Comparison of ENCODE assay signal across 19 cellular contexts in genomic region chr4:153713840-153714239, GRCh38. TPM values are rescaled to one million over a fixed set of nuclear protein-coding genes. Genes with fewer than 3 reads are reported as not detected.
A peak's percentile ranks its signal among the peaks of the same experiment; 100 is the strongest.
DNase-seq lines count a peak whose midpoint lies in the region; ATAC-seq and TF ChIP-seq lines count a peak whose summit lies in the region.
"Had no signal": no experiment of that assay in that cellular context is flagged by ENCODE, and none has a peak within 500 bp of the region (broad histone marks: within the 10 kb centered on the region; RNA-seq: fewer than 3 reads in every experiment).

No MANE protein-coding gene starts in this region.

- H3K9me3 ChIP-seq in GM23248 (ENCODE audit: low read depth), result no peaks in the 10 kb centered on the region
- H3K9me3 ChIP-seq in PC-3 (ENCODE audit: low read length), result no peaks in the 10 kb centered on the region
- H3K9me3 ChIP-seq: testis had no signal

- H3K27me3 ChIP-seq in GM23248 (replicated peaks; ENCODE audit: insufficient read depth) (peaks cover 3% of the 10 kb centered on the region; the same call in 1 of the 2 replicates), PC-3 (ENCODE audit: low read length) (no peaks in the 10 kb centered on the region)
- H3K27me3 ChIP-seq: BLaER1, testis had no signal

- H4K20me1 ChIP-seq in GM23248 (ENCODE audit: insufficient read depth) (no peaks in the 10 kb centered on the region), PC-3 (ENCODE audit: low read length) (no peaks in the 10 kb centered on the region)
- H4K20me1 ChIP-seq: BLaER1 had no signal

- H3K36me3 ChIP-seq in GM23248 (ENCODE audit: low read depth) (no peaks in the 10 kb centered on the region), PC-3 (ENCODE audit: low read depth, low read length) (no peaks in the 10 kb centered on the region)

- no peaks in the 10 kb centered on the region for H3K79me2 ChIP-seq in GM23248 (ENCODE audit: insufficient read depth)
- H3K79me2 ChIP-seq in PC-3 (ENCODE audit: low read length), result no peaks in the 10 kb centered on the region

- no peak overlapping the region for H3K27ac ChIP-seq in GM23248
- H3K27ac ChIP-seq in PC-3 (ENCODE audit: low read length), result peak overlapping the region; percentile 90
- H3K27ac ChIP-seq: BLaER1, testis had no signal

- H3K4me2 ChIP-seq in GM23248 (ENCODE audit: unreplicated experiment) (no peak overlapping the region), PC-3 (ENCODE audit: low read length) (peak overlapping the region; percentile 70)
- H3K4me2 ChIP-seq: BLaER1 had no signal

- H3K9ac ChIP-seq in GM23248 (no peak overlapping the region), PC-3 (ENCODE audit: low read length) (0 out of 2 replicates have a peak overlapping the region, but pooled peaks have one; percentile 13)
- H3K9ac ChIP-seq: BLaER1 had no signal

- TF ChIP-seq CTCF in PC-3 (conservative IDR thresholded peaks at IDR 0.05; ENCODE audit: low read depth, low read length) (no peak), epithelial cell of esophagus (IDR thresholded peaks at IDR 0.05; ENCODE audit: insufficient read depth, low read depth, low read length, missing control alignments) (no peak)

- CTCF ChIA-PET in PC-3 (lab: Charles Lee), result no interaction called here

- BruUV-seq in PC-3 (replicated peaks; lab: Mats Ljungman, UMichigan), result no TSS peak

- H3K9me2 ChIP-seq in GM23248 (ENCODE audit: insufficient read depth) (no peaks in the 10 kb centered on the region), PC-3 (replicated peaks; ENCODE audit: low read length) (no peaks in the 10 kb centered on the region)

- no peak overlapping the region for H3K4me3 ChIP-seq in GM23248
- peak overlapping the region; percentile 21; the same call in 1 of the 2 replicates for H3K4me3 ChIP-seq in PC-3 (ENCODE audit: low read length)
- H3K4me3 ChIP-seq in epithelial cell of esophagus (ENCODE audit: low read length), result no peak overlapping the region
- H3K4me3 ChIP-seq: BLaER1, testis had no signal

- in situ Hi-C loops in GM23248 (cut with MboI), result no loop called here

- H3F3A ChIP-seq in GM23248 (ENCODE audit: insufficient read depth), result no peaks in the 10 kb centered on the region
- H3F3A ChIP-seq in PC-3 (ENCODE audit: low read length, unreplicated experiment), result no peaks in the 10 kb centered on the region

- intact Hi-C loops in PC-3 (cut with micrococcal nuclease) (no loop called here), Right ventricle myocardium superior (cut with DNase I) (no loop called here)

- H3K4me1 ChIP-seq in GM23248 (ENCODE audit: insufficient read depth) (no peaks in the 10 kb centered on the region), PC-3 (ENCODE audit: insufficient read depth, low read length) (peaks cover 22% of the 10 kb centered on the region)
- H3K4me1 ChIP-seq: BLaER1, testis had no signal

- H2AFZ ChIP-seq in GM23248 (no peak overlapping the region), PC-3 (ENCODE audit: low read length) (no peak overlapping the region)

- POLR2A ChIA-PET in PC-3 (lab: Charles Lee; ENCODE audit: unreplicated experiment), result no interaction called here

- ATAC-seq in PC-3 (peak; percentile 88), Right ventricle myocardium superior (ENCODE audit: poor library complexity) (no peak), GM19395 (IDR thresholded peaks at IDR 0.05; ENCODE audit: unreplicated experiment) (no peak)
- ATAC-seq: activated CD8-positive, alpha-beta T cell treated with anti-CD3 and anti-CD28 coated beads for 36 hours; T-helper 17 cell had no signal

- peak; percentile 52 for DNase-seq in GM23248
- peak; percentile 83 for DNase-seq in PC-3
- DNase-seq in epithelial cell of esophagus (ENCODE audit: low read depth), result peak; percentile 71
- DNase-seq in renal cortical epithelial cell (ENCODE audit: low read depth), result peak; percentile 25
- DNase-seq in activated T-cell treated with anti-CD3 and anti-CD28 coated beads, Interleukin-2, amount 50 U/mL, for 1 hour, result no peak
- no peak for DNase-seq in Right ventricle myocardium superior
- no peak for DNase-seq in stimulated activated CD4-positive, alpha-beta T cell treated with anti-CD3 and anti-CD28 coated beads, Interleukin-4, amount 100 ng/mL, for 4 hours
- DNase-seq: activated CD8-positive, alpha-beta T cell treated with anti-CD3 and anti-CD28 coated beads for 36 hours; caudate nucleus; hypothalamus; NCI-H1694; NCI-H2227 treated with DMSO at 0.1 percent for 48 hours; small intestine; stimulated activated CD4-positive, alpha-beta T cell treated with anti-CD3 and anti-CD28 coated beads, Interleukin-4, amount 100 ng/mL, for 24 hours; T-helper 17 cell; testis had no signal

RNA-seq across cellular contexts. Expression of gene TLR2, which starts 29.8 kb away (rescaled TPM):
- total RNA-seq in GM23248 (2014; rRNA removed; shearing (Covaris generic)), result not detected in 2 replicates
- polyA plus RNA-seq in GM23248 (2016; fragmentation: Nextera tagmentation; extraction: Ambion mirVana), result not detected in 2 replicates
- total RNA-seq in PC-3 (2014; rRNA removed) (7.1 and 8.7 TPM in 2 replicates), renal cortical epithelial cell (23.5 and 43.6 TPM in 2 replicates), Right ventricle myocardium superior (3.5 TPM)
- polyA plus RNA-seq: neural cell had no signal

RNA-seq across cellular contexts. Expression of gene RNF175, which starts 46.0 kb away (rescaled TPM):
- not detected in 2 replicates for total RNA-seq in GM23248 (2014; rRNA removed; shearing (Covaris generic))
- polyA plus RNA-seq in GM23248 (2016; fragmentation: Nextera tagmentation; extraction: Ambion mirVana), result not detected in 2 replicates
- total RNA-seq in PC-3 (2014; rRNA removed) (not detected in 2 replicates), renal cortical epithelial cell (0.35 and 5.5 TPM in 2 replicates), Right ventricle myocardium superior (0.38 TPM)
- total RNA-seq: activated CD8-positive, alpha-beta T cell treated with anti-CD3 and anti-CD28 coated beads for 36 hours; T-helper 17 cell had no signal

Comparison
In these comparisons a context has a peak if more than half of its experiments do, and no peak if none do; other contexts are left out.
1. DNase-seq: peak in GM23248 (single experiment), PC-3 (single experiment), epithelial cell of esophagus (single experiment) and renal cortical epithelial cell (single experiment); none in activated T-cell treated with anti-CD3 and anti-CD28 coated beads, Interleukin-2, amount 50 U/mL, for 1 hour (single experiment), Right ventricle myocardium superior (single experiment) and stimulated activated CD4-positive, alpha-beta T cell treated with anti-CD3 and anti-CD28 coated beads, Interleukin-4, amount 100 ng/mL, for 4 hours (0 of 2).